24 cellular contexts compared by ENCODE assay signal in the genomic region with DNA sequence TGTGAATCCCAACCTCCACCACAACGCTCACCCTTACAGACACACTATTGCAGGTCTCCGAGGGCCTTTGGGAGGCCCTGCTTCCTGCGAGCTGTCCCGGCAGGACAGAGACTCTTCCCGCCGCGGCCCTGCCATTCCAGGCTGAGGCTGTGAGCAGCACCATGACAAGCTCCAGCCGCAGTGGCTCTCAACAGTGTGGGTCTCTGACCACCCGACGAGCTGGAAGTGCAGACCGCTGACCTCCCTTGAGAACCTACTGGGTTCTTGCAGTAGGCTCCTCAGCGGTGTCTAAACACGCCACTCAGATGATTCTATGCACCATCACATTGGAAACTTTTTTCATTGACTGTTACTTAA.
DNase-seq lines count a peak whose midpoint lies in the region; ATAC-seq, FAIRE-seq and TF ChIP-seq lines count a peak whose summit lies in the region.
"Had no signal": no experiment of that assay in that cellular context is flagged by ENCODE, and none has a peak within 500 bp of the region (broad histone marks: within the 10 kb centered on the region; RNA-seq: fewer than 3 reads in every experiment).

No MANE protein-coding gene starts in this region.

- no peak overlapping the region for H3K14ac ChIP-seq in H1 (ENCODE audit: insufficient read length)
- H3K14ac ChIP-seq in neuronal stem cell (ENCODE audit: low read length): no peak overlapping the region

- H3K27me3 Mint-ChIP-seq in GM23338 (ENCODE audit: insufficient read depth, low read depth, poor library complexity): peaks cover 6% of the 10 kb centered on the region

- peak; percentile 13 for DNase-seq in activated T-cell treated with anti-CD3 and anti-CD28 coated beads for 48 hours (ENCODE audit: low read depth)
- no peak for DNase-seq in activated T-cell treated with anti-CD3 and anti-CD28 coated beads, Interleukin-2, amount 50 U/mL, for 1 hour
- no peak for DNase-seq in DND-41
- DNase-seq in H1 (ENCODE audit: low read depth in 1 of 2, low spot score in 2 of 2): no peak
- no peak for DNase-seq in neuronal stem cell (ENCODE audit: low spot score)
- no peak for DNase-seq in BE2C
- no peak for DNase-seq in urothelium cell line (ENCODE audit: low spot score)
- DNase-seq in GM23338 (ENCODE audit: low spot score): no peak
- DNase-seq: activated effector memory CD4-positive, alpha-beta T cell treated with anti-CD3 and anti-CD28 coated beads, Interleukin-2, amount 50 U/mL, for 16 hours; anterior cingulate cortex; caudate nucleus; left lung; NCI-H1092 treated with DMSO at 0.1 percent for 48 hours; NCI-H2029; NCI-H226; NCI-H82; Right ventricle myocardium superior; stimulated activated naive CD4-positive, alpha-beta T cell treated with Interleukin-2 at 50 U/mL for 16 hours; SW 1271 had no signal

- peaks cover 3% of the 10 kb centered on the region; the same call in 1 of the 2 replicates for H3F3A ChIP-seq in GM23338 (replicated peaks; ENCODE audit: low read depth)

- no peaks in the 10 kb centered on the region for H3K9me3 ChIP-seq in DND-41 (ENCODE audit: insufficient read depth, low read length, severe bottlenecking)
- no peaks in the 10 kb centered on the region for H3K9me3 ChIP-seq in H1 (ENCODE audit: insufficient read depth in 2 of 2, low read depth in 1 of 2, low read length in 1 of 2)
- H3K9me3 ChIP-seq in neuronal stem cell (replicated peaks in 1 of 2; ENCODE audit: control insufficient read depth in 2 of 2, insufficient read depth in 1 of 2, low read depth in 1 of 2, low read length in 2 of 2): peaks cover 0 to 2% of the 10 kb centered on the region in 2 donors
- no peaks in the 10 kb centered on the region for H3K9me3 ChIP-seq in BE2C
- H3K9me3 ChIP-seq: left lung, neutrophil had no signal

- H3K4me2 ChIP-seq in DND-41 (ENCODE audit: insufficient read depth, low read length) (peak overlapping the region; percentile 23), H1 (ENCODE audit: insufficient read depth in 1 of 2, low read depth in 2 of 2, low read length in 2 of 2) (no peak overlapping the region), neuronal stem cell (ENCODE audit: insufficient read depth, low read length, poor library complexity, severe bottlenecking) (no peak overlapping the region), GM23338 (no peak overlapping the region)

- H2BK12ac ChIP-seq in H1 (ENCODE audit: low read depth, low read length) (peak overlapping the region; percentile 91; the same call in 1 of the 2 replicates), neuronal stem cell (ENCODE audit: low read length) (peak overlapping the region; percentile 63)

- FAIRE-seq in H1 (lab: Jason Lieb, UNC) (no peak), urothelium cell line (lab: Jason Lieb, UNC) (no peak)
- FAIRE-seq: A204.1, TTC549 had no signal

- no peak overlapping the region for H2AK5ac ChIP-seq in H1 (ENCODE audit: low read depth, low read length)
- H2AK5ac ChIP-seq in neuronal stem cell (ENCODE audit: low read depth, low read length): peak overlapping the region; percentile 71

- no peaks in the 10 kb centered on the region for H3K36me3 Mint-ChIP-seq in GM23338 (ENCODE audit: low read depth)

- H3K23me2 ChIP-seq in H1 (ENCODE audit: low read depth, low read length): no peaks in the 10 kb centered on the region

- H3K4ac ChIP-seq in H1 (replicated peaks; ENCODE audit: insufficient read length, low read depth, low read length): peak overlapping the region; percentile 8
- H3K4ac ChIP-seq in neuronal stem cell (ENCODE audit: low read length): no peak overlapping the region

- TF ChIP-seq RAD21 in H1 (IDR thresholded peaks at IDR 0.05 in 1 of 2, conservative IDR thresholded peaks at IDR 0.05 in 1 of 2; ENCODE audit: low read depth in 2 of 2, low read length in 2 of 2): no peak

- peaks cover 46% of the 10 kb centered on the region for H3K4me1 Mint-ChIP-seq in GM23338

- H3K23ac ChIP-seq in H1 (ENCODE audit: insufficient read length): no peak overlapping the region
- H3K23ac ChIP-seq in neuronal stem cell (ENCODE audit: low read depth, low read length, poor library complexity): no peak overlapping the region

- CTCF ChIA-PET in H1 (lab: Charles Lee; ENCODE audit: partially characterized antibody): interaction anchor here (0.7 to 2.6 kb wide), 22 partner anchors 9 to 310 kb away, joined by 3 to 21 read pairs (median 4); no protein-coding TSS in a partner anchor

- peaks cover 52% of the 10 kb centered on the region for H3K4me1 ChIP-seq in DND-41 (ENCODE audit: insufficient read depth, low read length)
- peaks cover 4 to 20% (median 7%) of the 10 kb centered on the region in 4 experiments for H3K4me1 ChIP-seq in H1 (replicated peaks in 1 of 4; ENCODE audit: control insufficient read depth in 3 of 4, insufficient read depth in 4 of 4, low read length in 3 of 4)
- peaks cover 2 to 10% of the 10 kb centered on the region in 2 donors for H3K4me1 ChIP-seq in neuronal stem cell (ENCODE audit: control insufficient read depth in 2 of 2, insufficient read depth in 1 of 2, low read depth in 1 of 2, low read length in 2 of 2)
- H3K4me1 ChIP-seq in BE2C: no peaks in the 10 kb centered on the region
- H3K4me1 ChIP-seq in GM23338 (ENCODE audit: insufficient read depth): peaks cover 18% of the 10 kb centered on the region
- H3K4me1 ChIP-seq: left lung had no signal

- H3K36me3 ChIP-seq in DND-41 (ENCODE audit: insufficient read depth, low read length) (no peaks in the 10 kb centered on the region), H1 (ENCODE audit: control insufficient read depth in 2 of 4, insufficient read depth in 4 of 4, low read length in 3 of 4) (no peaks in the 10 kb centered on the region), neuronal stem cell (replicated peaks in 1 of 2; ENCODE audit: control insufficient read depth in 2 of 2, insufficient read depth in 2 of 2, low read length in 2 of 2) (no peaks in the 10 kb centered on the region), BE2C (no peaks in the 10 kb centered on the region), GM23338 (ENCODE audit: insufficient read depth) (no peaks in the 10 kb centered on the region)
- H3K36me3 ChIP-seq: left lung, neutrophil, tibial nerve had no signal

- peak overlapping the region; percentile 97; the same call in 1 of the 2 replicates for H2BK20ac ChIP-seq in H1 (ENCODE audit: low read length)

- no peak overlapping the region for H4K5ac ChIP-seq in H1 (ENCODE audit: insufficient read length, low read depth, low read length)

- H2AFZ ChIP-seq in DND-41 (ENCODE audit: low read depth, low read length) (peak overlapping the region; percentile 28; the same call in 1 of the 2 replicates), H1 (ENCODE audit: low read length) (no peak overlapping the region), neuronal stem cell (ENCODE audit: low read length) (no peak overlapping the region), GM23338 (no peak overlapping the region)

- H4K91ac ChIP-seq in H1 (replicated peaks; ENCODE audit: insufficient read length, low read length) (peak overlapping the region; percentile 85), neuronal stem cell (ENCODE audit: low read depth, low read length, poor library complexity) (no peak overlapping the region)

- peak overlapping the region; percentile 76; the same call in 1 of the 2 replicates for H2BK5ac ChIP-seq in H1 (ENCODE audit: low read depth, low read length)
- H2BK5ac ChIP-seq in neuronal stem cell (ENCODE audit: low read length): no peak overlapping the region

- no peaks in the 10 kb centered on the region; the same call in 1 of the 2 replicates for H3K9me2 ChIP-seq in GM23338 (ENCODE audit: insufficient read depth)

- H4K8ac ChIP-seq in H1 (ENCODE audit: extremely low read depth, insufficient read depth, low read length) (no peak overlapping the region), neuronal stem cell (ENCODE audit: low read depth, low read length) (no peak overlapping the region)

- TF ChIP-seq EP300 in H1 (IDR thresholded peaks at IDR 0.05; ENCODE audit: borderline replicate concordance in 1 of 2, low read depth in 2 of 2, low read length in 2 of 2): no peak

- no peak overlapping the region for H2BK120ac ChIP-seq in H1 (replicated peaks; ENCODE audit: low read depth, low read length)
- no peak overlapping the region for H2BK120ac ChIP-seq in neuronal stem cell (ENCODE audit: low read depth, low read length)

- WGBS in H1 (ENCODE audit: extremely low coverage in 1 of 2, insufficient coverage in 1 of 2, insufficient read length in 1 of 2, insufficient replicate concordance in 2 of 2, low coverage in 1 of 2, low lambda C conversion rate in 2 of 2, missing lambda C conversion rate in 1 of 2), 2 experiments: 91% methylated on average over 13 of the region's 13 CpGs; no CpG with 5 or more reads in 1 of the 2 experiments
- WGBS in neuronal stem cell (ENCODE audit: extremely low coverage in 2 of 2, insufficient read length in 2 of 2, insufficient replicate concordance in 1 of 2), 2 donors: no CpG with 5 or more reads among the region's 13 CpGs

- POLR2A ChIA-PET in H1 (lab: Charles Lee; ENCODE audit: partially characterized antibody): interaction anchor here (0.9 to 1.9 kb wide), 3 partner anchors 9 to 77 kb away, joined by 3 to 5 read pairs (median 5); no protein-coding TSS in a partner anchor

- H3K56ac ChIP-seq in H1 (replicated peaks; ENCODE audit: insufficient read length, low read depth, low read length): no peak overlapping the region

- TF ChIP-seq CTCF in DND-41 (IDR thresholded peaks at IDR 0.05; ENCODE audit: borderline replicate concordance, extremely low read depth, low read length, poor library complexity, severe bottlenecking): no peak
- no peak for TF ChIP-seq CTCF in H1 (IDR thresholded peaks at IDR 0.05; ENCODE audit: control extremely low read depth in 1 of 3, insufficient read depth in 1 of 3, low read depth in 1 of 3, low read length in 3 of 3)
- no peak for TF ChIP-seq CTCF in BE2C (IDR thresholded peaks at IDR 0.05; ENCODE audit: low read depth, low read length)
- no peak for TF ChIP-seq CTCF in GM23338 (conservative IDR thresholded peaks at IDR 0.05; ENCODE audit: low read depth in 2 of 2)

- H4K20me1 ChIP-seq in DND-41 (ENCODE audit: insufficient read depth, low read length): no peaks in the 10 kb centered on the region
- H4K20me1 ChIP-seq in H1 (replicated peaks in 1 of 2; ENCODE audit: control insufficient read depth in 1 of 2, insufficient read depth in 2 of 2, low read length in 2 of 2): no peaks in the 10 kb centered on the region
- H4K20me1 ChIP-seq in GM23338 (replicated peaks; ENCODE audit: insufficient read depth): no peaks in the 10 kb centered on the region

- H3K9ac ChIP-seq in DND-41 (ENCODE audit: low read depth, low read length) (no peak overlapping the region), H1 (replicated peaks in 1 of 4; ENCODE audit: extremely low read depth in 1 of 4, low read depth in 3 of 4, low read length in 3 of 4) (no peak overlapping the region), neuronal stem cell (ENCODE audit: low read depth, low read length, poor library complexity) (no peak overlapping the region)

- H3K4me3 ChIP-seq in DND-41 (ENCODE audit: low read depth in 1 of 2, low read length in 2 of 2) (no peak overlapping the region), H1 (ENCODE audit: extremely low read depth in 1 of 4, insufficient read depth in 2 of 4, low read depth in 3 of 4, low read length in 4 of 4) (no peak overlapping the region), neuronal stem cell (ENCODE audit: low read length in 2 of 2) (no peak overlapping the region), BE2C (ENCODE audit: low read depth, low read length) (no peak overlapping the region), GM23338 (no peak overlapping the region)
- H3K4me3 ChIP-seq: left lung, tibial nerve had no signal

- H3K27ac Mint-ChIP-seq in GM23338: no peak overlapping the region

- H3K4me3 Mint-ChIP-seq in GM23338: no peak overlapping the region
- H3K4me3 Mint-ChIP-seq: activated CD4-positive, alpha-beta T cell treated with anti-CD3 and anti-CD28 coated beads for 36 hours had no signal

- H3K27ac ChIP-seq in DND-41 (ENCODE audit: low read length): peak overlapping the region; percentile 70
- no peak overlapping the region for H3K27ac ChIP-seq in H1 (ENCODE audit: low read depth, low read length)
- no peak overlapping the region for H3K27ac ChIP-seq in neuronal stem cell (replicated peaks; ENCODE audit: low read length)
- no peak overlapping the region for H3K27ac ChIP-seq in GM23338 (ENCODE audit: low read depth)
- H3K27ac ChIP-seq: left lung, neutrophil, tibial nerve had no signal

- no peaks in the 10 kb centered on the region for H3K9me3 Mint-ChIP-seq in GM23338

- no peaks in the 10 kb centered on the region for H3K79me2 ChIP-seq in DND-41 (ENCODE audit: insufficient read depth, low read length)
- H3K79me2 ChIP-seq in H1 (ENCODE audit: control insufficient read depth in 1 of 2, insufficient read depth in 2 of 2, low read length in 2 of 2): no peaks in the 10 kb centered on the region
- H3K79me2 ChIP-seq in GM23338 (replicated peaks; ENCODE audit: insufficient read depth): no peaks in the 10 kb centered on the region

- H3K18ac ChIP-seq in H1 (ENCODE audit: extremely low read depth, low read length) (peak overlapping the region; percentile 55; the same call in 1 of the 2 replicates), neuronal stem cell (ENCODE audit: low read length) (peak overlapping the region; percentile 42)

- H3K27me3 ChIP-seq in DND-41 (ENCODE audit: insufficient read depth, low read length, poor library complexity): no peaks in the 10 kb centered on the region
- H3K27me3 ChIP-seq in H1 (replicated peaks in 1 of 4; ENCODE audit: control insufficient read depth in 3 of 4, extremely low read depth in 1 of 4, insufficient read depth in 3 of 4, low read length in 3 of 4): 0 out of 7 replicates have a peak, but pooled peaks cover 0 to 2% (median 0%) of the 10 kb centered on the region in 4 experiments
- H3K27me3 ChIP-seq in neuronal stem cell (ENCODE audit: control insufficient read depth in 3 of 3, insufficient read depth in 3 of 3, low read depth in 1 of 3, low read length in 3 of 3): peaks cover 0 to 8% (median 0%) of the 10 kb centered on the region in 3 experiments
- no peaks in the 10 kb centered on the region for H3K27me3 ChIP-seq in BE2C
- no peaks in the 10 kb centered on the region for H3K27me3 ChIP-seq in GM23338 (ENCODE audit: insufficient read depth)
- H3K27me3 ChIP-seq: tibial nerve had no signal

- no peak for TF ChIP-seq POLR2A in H1 (IDR thresholded peaks at IDR 0.05; ENCODE audit: control extremely low read depth in 1 of 2, low read depth in 2 of 2, low read length in 2 of 2)

- H3K79me1 ChIP-seq in H1 (ENCODE audit: low read depth, low read length) (no peaks in the 10 kb centered on the region), neuronal stem cell (ENCODE audit: low read depth, low read length) (no peaks in the 10 kb centered on the region)

- ATAC-seq in DND-41 (ENCODE audit: insufficient read depth, low read depth) (peak; percentile 27), GM23338 (no peak)
- ATAC-seq: left lung had no signal

- H2BK15ac ChIP-seq in H1 (ENCODE audit: low read length) (peak overlapping the region; percentile 85; the same call in 1 of the 2 replicates), neuronal stem cell (ENCODE audit: low read length) (peak overlapping the region; percentile 15)
